8 cellular contexts compared by ENCODE assay signal in the genomic region with DNA sequence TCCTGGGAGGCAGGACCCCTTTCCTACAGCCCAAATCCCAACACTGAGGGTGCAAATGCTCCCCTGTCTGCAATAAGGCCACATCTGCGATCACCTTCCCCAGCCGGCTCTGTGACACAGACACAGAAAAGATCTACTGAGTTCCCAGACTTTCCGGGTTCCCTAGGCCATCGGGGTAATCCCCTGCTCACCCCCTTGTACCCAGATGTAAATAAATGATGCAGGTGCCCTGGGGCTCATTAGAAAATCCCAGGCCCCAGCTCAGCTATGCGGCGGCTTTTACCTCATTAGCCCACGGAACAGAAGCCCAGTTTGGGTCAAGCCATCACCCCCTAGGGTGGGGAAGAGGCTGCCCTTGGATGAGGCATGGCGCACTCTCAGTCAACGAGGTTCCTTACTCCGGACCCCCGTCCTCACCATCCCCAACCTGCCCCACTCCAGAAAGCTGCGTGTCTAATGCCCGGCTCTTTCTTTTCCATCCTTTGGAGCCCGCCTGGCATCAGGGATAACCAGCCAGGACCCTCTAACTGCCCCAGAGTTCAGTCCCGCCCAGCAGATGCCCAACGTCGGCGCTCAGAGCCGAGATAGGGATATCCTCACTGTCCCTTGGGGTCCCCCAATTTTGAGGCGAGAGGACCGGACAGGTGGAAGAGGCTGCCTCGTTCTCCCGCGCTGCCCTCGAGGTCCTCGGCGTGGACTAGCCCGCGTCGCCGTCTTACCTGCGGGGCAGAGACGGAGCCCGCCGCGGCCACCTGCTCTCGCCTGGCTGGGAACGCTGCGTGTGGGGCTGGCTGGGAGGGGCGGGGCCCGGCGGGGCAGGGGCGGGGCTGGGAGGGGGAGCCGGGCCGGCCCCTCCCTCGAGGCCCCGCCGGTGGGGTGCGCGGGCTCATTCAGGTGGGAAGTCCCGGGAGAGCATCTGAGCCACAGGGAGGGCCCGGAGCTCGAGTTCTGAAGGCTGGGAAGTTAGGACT. TPM values are rescaled to one million over a fixed set of nuclear protein-coding genes. Genes with fewer than 3 reads are reported as not detected.
DNase-seq lines count a peak whose midpoint lies in the region; ATAC-seq and TF ChIP-seq lines count a peak whose summit lies in the region.

A gene with protein sequence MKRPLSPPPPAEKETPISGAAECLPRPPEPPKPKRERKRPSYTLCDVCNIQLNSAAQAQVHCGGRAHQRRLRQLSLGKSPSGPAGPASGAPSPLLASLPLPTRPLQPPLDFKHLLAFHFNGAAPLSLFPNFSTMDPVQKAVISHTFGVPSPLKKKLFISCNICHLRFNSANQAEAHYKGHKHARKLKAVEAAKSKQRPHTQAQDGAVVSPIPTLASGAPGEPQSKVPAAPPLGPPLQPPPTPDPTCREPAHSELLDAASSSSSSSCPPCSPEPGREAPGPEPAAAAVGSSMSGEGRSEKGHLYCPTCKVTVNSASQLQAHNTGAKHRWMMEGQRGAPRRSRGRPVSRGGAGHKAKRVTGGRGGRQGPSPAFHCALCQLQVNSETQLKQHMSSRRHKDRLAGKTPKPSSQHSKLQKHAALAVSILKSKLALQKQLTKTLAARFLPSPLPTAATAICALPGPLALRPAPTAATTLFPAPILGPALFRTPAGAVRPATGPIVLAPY (minus strand): TSS at position 783 of the 971 bp plus-strand sequence. CDS start 35,417 bp downstream, outside the sequence.

- H3K27ac ChIP-seq in thoracic aorta: no peak within 1 kb of the TSS

- H3K36me3 ChIP-seq in thoracic aorta: no peaks in the 10 kb centered on the region

- TF ChIP-seq CTCF in thoracic aorta (IDR thresholded peaks at IDR 0.05): no peak

- ATAC-seq in activated CD4-positive, CD25-positive, alpha-beta regulatory T cell treated with anti-CD3 and anti-CD28 coated beads, Interleukin-2, amount 50 U/mL, for 24 hours: peak; percentile 59 to 60
- no peak for ATAC-seq in thoracic aorta (ENCODE audit: insufficient number of reproducible peaks, low FRiP score, low read depth)
- ATAC-seq in HG02840 (IDR thresholded peaks at IDR 0.05; ENCODE audit: low FRiP score, unreplicated experiment): no peak

- H3K9me3 ChIP-seq in iPS-18c (ENCODE audit: control insufficient read depth, insufficient read depth, low read length) (peaks cover 4% of the 10 kb centered on the region), thoracic aorta (no peaks in the 10 kb centered on the region)

- H3K4me1 ChIP-seq in thoracic aorta (ENCODE audit: control insufficient read depth in 1 of 2, low read depth in 2 of 2): peaks cover 3 to 4% of the 10 kb centered on the region in 2 donors

- no peak for DNase-seq in activated CD4-positive, CD25-positive, alpha-beta regulatory T cell treated with anti-CD3 and anti-CD28 coated beads, Interleukin-2, amount 50 U/mL, for 72 hours
- DNase-seq in activated T-cell treated with anti-CD3 and anti-CD28 coated beads for 24 hours (ENCODE audit: low read depth) (peak; percentile 28), thoracic aorta (ENCODE audit: low spot score) (no peak), NK-92 (lab: John Stamatoyannopoulos, UW; ENCODE audit: unreplicated experiment) (no peak), LoVo (ENCODE audit: low spot score) (no peak)

- H3K4me3 ChIP-seq in iPS-18c (ENCODE audit: insufficient read depth, low read depth, low read length) (peak within 1 kb of the TSS; percentile 47), thoracic aorta (peak within 1 kb of the TSS; percentile 37)

- peaks cover 7% of the 10 kb centered on the region for H3K27me3 ChIP-seq in thoracic aorta (replicated peaks; ENCODE audit: insufficient read depth)

RNA-seq across cellular contexts. Expression of the gene that starts here (rescaled TPM):
- not detected for total RNA-seq in thoracic aorta

Comparison
In these comparisons a context has a peak if more than half of its experiments do, and no peak if none do; other contexts are left out.
1. ATAC-seq: peak in activated CD4-positive, CD25-positive, alpha-beta regulatory T cell treated with anti-CD3 and anti-CD28 coated beads, Interleukin-2, amount 50 U/mL, for 24 hours (2 of 2); none in thoracic aorta (single experiment) and HG02840 (single experiment).